ENCODE assay signal across 8 cellular contexts in genomic region chr4:26584725-26585124, GRCh38. TPM values are rescaled to one million over a fixed set of nuclear protein-coding genes. Genes with fewer than 3 reads are reported as not detected.
DNase-seq lines count a peak whose midpoint lies in the region; ATAC-seq and TF ChIP-seq lines count a peak whose summit lies in the region.

No MANE protein-coding gene starts in this region.

- no peaks in the 10 kb centered on the region for H3K36me3 ChIP-seq in left ventricle myocardium inferior
- no peaks in the 10 kb centered on the region for H3K36me3 ChIP-seq in body of pancreas (replicated peaks in 1 of 2; ENCODE audit: insufficient read depth in 1 of 2, low read depth in 2 of 2)
- no peaks in the 10 kb centered on the region for H3K36me3 ChIP-seq in mesenchymal stem cell (ENCODE audit: control insufficient read depth in 1 of 2, insufficient read depth in 2 of 2, low read depth in 1 of 2, low read length in 2 of 2)
- no peaks in the 10 kb centered on the region for H3K36me3 ChIP-seq in uterus

- no peak overlapping the region for H2BK120ac ChIP-seq in mesenchymal stem cell (ENCODE audit: low read depth, low read length)

- peaks cover 26% of the 10 kb centered on the region for H3K4me1 ChIP-seq in left ventricle myocardium inferior
- peaks cover 9% of the 10 kb centered on the region for H3K4me1 ChIP-seq in body of pancreas
- peaks cover under 1% of the 10 kb centered on the region for H3K4me1 ChIP-seq in mesenchymal stem cell (ENCODE audit: control insufficient read depth, insufficient read depth, low read depth, low read length)
- peaks cover 0 to 5% of the 10 kb centered on the region in 2 donors for H3K4me1 ChIP-seq in uterus

- no peak overlapping the region for H3K14ac ChIP-seq in mesenchymal stem cell (ENCODE audit: low read length in 2 of 2)

- no peak overlapping the region for H2BK12ac ChIP-seq in mesenchymal stem cell (ENCODE audit: low read length in 2 of 2)

- no peak overlapping the region for H3K23ac ChIP-seq in mesenchymal stem cell (ENCODE audit: low read length in 2 of 2)

- ATAC-seq in Right ventricle myocardium superior (ENCODE audit: poor library complexity) = no peak
- no peak for ATAC-seq in body of pancreas

- no peak for TF ChIP-seq CTCF in left ventricle myocardium inferior (IDR thresholded peaks at IDR 0.05; ENCODE audit: borderline replicate concordance)
- TF ChIP-seq CTCF in body of pancreas (IDR thresholded peaks at IDR 0.05) = no peak
- TF ChIP-seq CTCF in uterus (IDR thresholded peaks at IDR 0.05) = no peak

- H3K27me3 ChIP-seq in left ventricle myocardium inferior (ENCODE audit: low read depth) (no peaks in the 10 kb centered on the region), body of pancreas (no peaks in the 10 kb centered on the region), mesenchymal stem cell (ENCODE audit: control insufficient read depth in 1 of 2, insufficient read depth in 1 of 2, low read length in 2 of 2) (no peaks in the 10 kb centered on the region), uterus (no peaks in the 10 kb centered on the region)

- H3K4me2 ChIP-seq in mesenchymal stem cell (ENCODE audit: low read length, poor library complexity, severe bottlenecking) = peak overlapping the region; percentile 64

- TF ChIP-seq POLR2A in body of pancreas (IDR thresholded peaks at IDR 0.05) (no peak), uterus (IDR thresholded peaks at IDR 0.05) (no peak)

- H3K79me1 ChIP-seq in mesenchymal stem cell (replicated peaks; ENCODE audit: low read length, poor library complexity, severe bottlenecking) = no peaks in the 10 kb centered on the region

- H3K4ac ChIP-seq in mesenchymal stem cell (ENCODE audit: low read depth in 1 of 2, low read length in 2 of 2) = peak overlapping the region in 1 of 2 experiments; percentile 51

- H2AK5ac ChIP-seq in mesenchymal stem cell (ENCODE audit: low read length, severe bottlenecking) = peak overlapping the region; percentile 3

- peak overlapping the region; percentile 76 for H3K4me3 ChIP-seq in left ventricle myocardium inferior
- H3K4me3 ChIP-seq in body of pancreas = peak overlapping the region; percentile 46 to 66
- peak overlapping the region; percentile 81 to 82 for H3K4me3 ChIP-seq in mesenchymal stem cell (ENCODE audit: insufficient read depth in 1 of 2, low read depth in 1 of 2, low read length in 2 of 2)
- H3K4me3 ChIP-seq in uterus = peak overlapping the region; percentile 91 to 95

- H3K9ac ChIP-seq in mesenchymal stem cell (ENCODE audit: low read length) = peak overlapping the region; percentile 88

- no peak overlapping the region for H3K18ac ChIP-seq in mesenchymal stem cell (ENCODE audit: low read depth in 1 of 2, low read length in 2 of 2)

- H4K8ac ChIP-seq in mesenchymal stem cell (ENCODE audit: low read length) = no peak overlapping the region

- intact Hi-C loops in left ventricle myocardium inferior (cut with micrococcal nuclease) (no loop called here), Right ventricle myocardium superior (cut with DNase I) (no loop called here), body of pancreas (cut with DNase I) (no loop called here), uterus (cut with DNase I; ENCODE audit: low total_unique reads) (no loop called here), posterior cingulate gyrus (cut with DNase I) (loop anchor here (5.0 to 10.0 kb wide), 2 partner anchors 278 to 430 kb away; partner anchors contain the start of gene STIM2)

- H2BK15ac ChIP-seq in mesenchymal stem cell (ENCODE audit: low read depth, poor library complexity, severe bottlenecking) = no peak overlapping the region

- H2AFZ ChIP-seq in mesenchymal stem cell (ENCODE audit: low read depth, low read length) = peak overlapping the region; percentile 27

- 16 to 17% methylated on average over 4 of the region's 4 CpGs for WGBS in body of pancreas, 2 donors
- WGBS in mesenchymal stem cell = 100% methylated on average over 1 of the region's 4 CpGs

- DNase-seq in left ventricle myocardium inferior (no peak), Right ventricle myocardium superior (no peak), body of pancreas (no peak), mesenchymal stem cell (no peak), uterus (no peak), posterior cingulate gyrus (no peak), EL (no peak)
- no peak for DNase-seq in stimulated activated CD4-positive, alpha-beta T cell treated with anti-CD3 and anti-CD28 coated beads, Interleukin-12 subunit alpha, Interleukin-12 subunit beta, amount 100 ng/mL, for 4 hours

- H3K27ac ChIP-seq in left ventricle myocardium inferior (replicated peaks) = no peak overlapping the region
- H3K27ac ChIP-seq in body of pancreas = peak overlapping the region in 1 of 4 donors; percentile 77
- H3K27ac ChIP-seq in mesenchymal stem cell (ENCODE audit: low read length, poor library complexity, severe bottlenecking) = peak overlapping the region; percentile 86
- peak overlapping the region; percentile 80 to 93 for H3K27ac ChIP-seq in uterus

- H4K91ac ChIP-seq in mesenchymal stem cell (ENCODE audit: low read length) = no peak overlapping the region

- H2BK5ac ChIP-seq in mesenchymal stem cell (ENCODE audit: low read depth, low read length, poor library complexity, severe bottlenecking) = no peak overlapping the region

- H3K9me3 ChIP-seq in left ventricle myocardium inferior (replicated peaks) = peaks cover 9% of the 10 kb centered on the region
- H3K9me3 ChIP-seq in body of pancreas = no peaks in the 10 kb centered on the region
- no peaks in the 10 kb centered on the region for H3K9me3 ChIP-seq in mesenchymal stem cell (ENCODE audit: control insufficient read depth, low read length)
- no peaks in the 10 kb centered on the region for H3K9me3 ChIP-seq in uterus

RNA-seq across cellular contexts. Expression of gene TBC1D19, which starts 0.8 kb away (rescaled TPM):
- 8.6 TPM for total RNA-seq in left ventricle myocardium inferior
- total RNA-seq in Right ventricle myocardium superior = 7.7 TPM
- total RNA-seq in body of pancreas = 10 to 100 TPM; 22.8 to 30.7 TPM
- 8.3 TPM for polyA plus RNA-seq in mesenchymal stem cell (2013, experiment 1 of 2)
- 9.4 TPM for polyA plus RNA-seq in mesenchymal stem cell (2013, experiment 2 of 2)
- total RNA-seq in uterus = 10 to 100 TPM in 3 of 4 donors, 1 to 10 TPM in 1; 5.4 to 69.6 (median 25.2) TPM
